In the genomic region with DNA sequence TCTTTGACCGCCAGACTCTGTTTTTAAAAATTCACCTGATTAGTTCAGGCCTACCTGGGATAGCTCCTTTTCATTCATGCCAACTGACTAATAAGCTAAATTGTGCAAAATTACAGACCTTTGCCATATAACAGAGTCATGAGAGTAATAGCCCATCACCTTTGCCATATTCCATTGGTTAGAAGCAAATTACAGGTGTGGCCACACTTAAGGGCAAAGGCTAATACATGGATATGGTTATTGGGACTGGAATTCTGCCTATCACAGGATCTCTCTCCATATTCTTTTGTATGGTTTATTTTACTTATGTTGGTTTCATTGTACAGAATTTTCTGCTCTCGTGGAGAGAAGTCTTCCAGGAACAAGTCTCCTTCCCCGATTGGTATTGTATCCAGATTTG, we compare ENCODE assay signal across 30 cellular contexts.
"Had no signal": no experiment of that assay in that cellular context is flagged by ENCODE, and none has a peak within 500 bp of the region (broad histone marks: within the 10 kb centered on the region; RNA-seq: fewer than 3 reads in every experiment).

No MANE protein-coding gene starts in this region.

- H3K4me1 ChIP-seq: adrenal gland, breast epithelium had no signal

- H3K27ac Mint-ChIP-seq: activated CD8-positive, alpha-beta T cell treated with anti-CD3 and anti-CD28 coated beads, Interleukin-2, amount 10 ng/mL, durations not matched to agents 7 days and 5 days; activated naive CD4-positive, alpha-beta T cell treated with anti-CD3 and anti-CD28 coated beads for 36 hours; T-helper 17 cell had no signal

- ATAC-seq: activated CD8-positive, alpha-beta T cell treated with anti-CD3 and anti-CD28 coated beads, Interleukin-2, amount 10 ng/mL, durations not matched to agents 7 days and 5 days; body of pancreas; T-helper 17 cell had no signal

- H3K27me3 Mint-ChIP-seq: T-helper 17 cell had no signal

- H3K27me3 ChIP-seq: adrenal gland, body of pancreas, breast epithelium, MG63 had no signal

- H3K36me3 Mint-ChIP-seq: activated naive CD4-positive, alpha-beta T cell treated with anti-CD3 and anti-CD28 coated beads, Interleukin-2, amount 50 U/mL, for 72 hours had no signal

- DNase-seq: activated CD4-positive, alpha-beta T cell treated with anti-CD3 and anti-CD28 coated beads for 1 hour; activated CD4-positive, alpha-beta T cell treated with anti-CD3 and anti-CD28 coated beads for 48 hours; activated CD4-positive, alpha-beta T cell treated with anti-CD3 and anti-CD28 coated beads, Interleukin-2, amount 50 U/mL, for 48 hours; activated CD4-positive, CD25-positive, alpha-beta regulatory T cell; activated CD8-positive, alpha-beta memory T cell treated with anti-CD3 and anti-CD28 coated beads, Interleukin-2, amount 50 U/mL, for 4 hours; activated gamma-delta T cell treated with Interleukin-2 at 50 U/mL for 16 hours; activated naive CD4-positive, alpha-beta T cell treated with anti-CD3 and anti-CD28 coated beads for 36 hours; activated T-cell treated with anti-CD3 and anti-CD28 coated beads, Interleukin-2, amount 50 U/mL, for 48 hours; adrenal gland; body of pancreas; Kasumi-1; KG1; MG63; NCI-H1048; NCI-H1436; NCI-H1694; NCI-H1930; NCI-H2227 treated with DMSO at 0.1 percent for 48 hours; NCI-H446; NCI-H510A treated with DMSO at 0.1 percent for 48 hours; NCI-H69; NCI-H82; NK-92 treated with Interleukin-12 subunit alpha and Interleukin-12 subunit beta, amount 100 ng/mL, for 24 hours; Right ventricle myocardium superior; T-helper 17 cell; T1000; WERI-Rb-1 had no signal

- H3K36me3 ChIP-seq: adrenal gland, breast epithelium, MG63, WERI-Rb-1 had no signal

- H3K9me3 ChIP-seq: adrenal gland, body of pancreas, breast epithelium, MG63 had no signal

- H3K27ac ChIP-seq: adrenal gland, body of pancreas, breast epithelium, WERI-Rb-1 had no signal

- H3K4me3 ChIP-seq: adrenal gland, body of pancreas, breast epithelium, MG63 had no signal

- H3K9me3 Mint-ChIP-seq: activated naive CD4-positive, alpha-beta T cell treated with anti-CD3 and anti-CD28 coated beads, Interleukin-2, amount 50 U/mL, for 72 hours had no signal

- H3K4me3 Mint-ChIP-seq: activated CD8-positive, alpha-beta T cell treated with anti-CD3 and anti-CD28 coated beads, Interleukin-2, amount 10 ng/mL, durations not matched to agents 7 days and 5 days; activated naive CD4-positive, alpha-beta T cell treated with anti-CD3 and anti-CD28 coated beads for 36 hours had no signal
